ENCODE assay signal across 8 cellular contexts in the genomic region with DNA sequence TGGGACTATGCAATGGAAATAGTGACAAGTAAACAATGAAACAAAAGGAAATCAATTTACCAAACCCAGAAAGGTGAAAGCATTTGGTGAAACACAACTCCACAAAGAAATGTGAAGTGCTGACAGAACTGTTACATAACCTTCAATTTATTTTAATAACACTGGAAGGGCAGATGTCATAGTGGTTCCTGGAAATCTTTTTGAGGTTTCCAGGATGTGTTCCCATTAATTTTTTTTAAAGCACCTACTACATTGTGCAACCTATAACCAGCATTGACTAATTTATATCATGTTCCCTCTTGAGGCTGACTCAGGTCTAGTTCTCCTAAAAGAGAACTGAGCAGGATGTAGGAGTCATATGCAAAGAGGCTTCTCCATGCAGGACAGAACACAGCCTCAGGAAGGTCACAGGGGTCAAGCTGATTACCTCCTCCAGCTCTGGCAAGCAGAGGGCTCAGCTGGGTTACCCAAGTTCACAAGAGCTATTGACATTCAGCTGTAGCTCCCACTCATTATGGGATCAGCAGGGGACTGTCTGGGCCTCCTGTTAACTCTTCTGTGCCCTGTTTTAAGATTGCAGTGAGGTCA.
DNase-seq lines count a peak whose midpoint lies in the region; ATAC-seq and TF ChIP-seq lines count a peak whose summit lies in the region.

No MANE protein-coding gene starts in this region.

- CTCF ChIA-PET in GM10248 (lab: Yijun Ruan, JAX), result interaction anchor here (0.8 to 1.2 kb wide), 2 partner anchors 10 to 358 kb away, joined by 3 read pairs; no protein-coding TSS in a partner anchor

- H3K27ac ChIP-seq in right atrium auricular region (peak overlapping the region in 1 of 2 donors; percentile 16), right cardiac atrium (ENCODE audit: low read length) (no peak overlapping the region), upper lobe of left lung (peak overlapping the region in 1 of 4 donors; percentile 2)

- H3K27me3 ChIP-seq in right atrium auricular region (no peaks in the 10 kb centered on the region), right cardiac atrium (ENCODE audit: control insufficient read depth, insufficient read depth) (no peaks in the 10 kb centered on the region), upper lobe of left lung (no peaks in the 10 kb centered on the region)

- H3K9me3 ChIP-seq in right atrium auricular region (no peaks in the 10 kb centered on the region), right cardiac atrium (ENCODE audit: control insufficient read depth, low read length) (no peaks in the 10 kb centered on the region), upper lobe of left lung (no peaks in the 10 kb centered on the region)

- H3K36me3 ChIP-seq in right atrium auricular region (no peaks in the 10 kb centered on the region), upper lobe of left lung (no peaks in the 10 kb centered on the region)

- intact Hi-C loops in Right ventricle myocardium superior (cut with DNase I), result no loop called here
- intact Hi-C loops in right cardiac atrium (cut with DNase I), result loop anchor here in 1 of 4 donors (10.0 kb wide), 1 partner anchor 157 kb away; a partner anchor contains a TSS

- TF ChIP-seq EP300 in upper lobe of left lung (IDR thresholded peaks at IDR 0.05), result peak in 3 of 4 donors; percentile 25 to 88 (median 77)

- DNase-seq in Right ventricle myocardium superior (no peak), right atrium auricular region (ENCODE audit: low spot score) (no peak), SKM-1 (lab: John Stamatoyannopoulos, UW; ENCODE audit: unreplicated experiment) (peak; percentile 91), right cardiac atrium (peak; percentile 46 to 57 (median 51)), upper lobe of left lung (peak in 1 of 2 donors; percentile 89), NCI-H128 (lab: John Stamatoyannopoulos, UW; ENCODE audit: unreplicated experiment) (no peak), GM10248 (ENCODE audit: extremely low spot score) (no peak), NCI-H1092 (lab: John Stamatoyannopoulos, UW) (no peak)

- H3K4me1 ChIP-seq in right atrium auricular region (peaks cover 0 to 26% of the 10 kb centered on the region in 2 donors), right cardiac atrium (ENCODE audit: control insufficient read depth, insufficient read depth, low read length) (no peaks in the 10 kb centered on the region), upper lobe of left lung (peaks cover 8 to 33% (median 18%) of the 10 kb centered on the region in 4 donors)

- peak; percentile 96 for ATAC-seq in Right ventricle myocardium superior (ENCODE audit: poor library complexity)
- peak; percentile 95 to 99 for ATAC-seq in right cardiac atrium
- ATAC-seq in upper lobe of left lung (ENCODE audit: low FRiP score in 2 of 2), result peak; percentile 88 to 90

- no peak for TF ChIP-seq CTCF in right atrium auricular region (IDR thresholded peaks at IDR 0.05)
- TF ChIP-seq CTCF in upper lobe of left lung (IDR thresholded peaks at IDR 0.05), result no peak
- no peak for TF ChIP-seq CTCF in GM10248 (IDR thresholded peaks at IDR 0.05; ENCODE audit: control extremely low read depth, extremely low read depth, low read depth, missing control alignments)

- POLR2A ChIA-PET in GM10248 (lab: Yijun Ruan, JAX), result no interaction called here

- no peak for TF ChIP-seq POLR2A in upper lobe of left lung (IDR thresholded peaks at IDR 0.05)

- H3K4me3 ChIP-seq in right atrium auricular region (no peak overlapping the region), right cardiac atrium (ENCODE audit: low read length) (no peak overlapping the region), upper lobe of left lung (no peak overlapping the region)

Comparison
In these comparisons a context has a peak if more than half of its experiments do, and no peak if none do; other contexts are left out.
1. DNase-seq: peak in SKM-1 (single experiment) and right cardiac atrium (3 of 3); none in Right ventricle myocardium superior (single experiment), right atrium auricular region (single experiment), NCI-H128 (single experiment), GM10248 (single experiment) and NCI-H1092 (single experiment).
2. Peak in every context shown above with its lines, with median percentiles within 50 percentile points of each other: ATAC-seq.